In the genomic region with DNA sequence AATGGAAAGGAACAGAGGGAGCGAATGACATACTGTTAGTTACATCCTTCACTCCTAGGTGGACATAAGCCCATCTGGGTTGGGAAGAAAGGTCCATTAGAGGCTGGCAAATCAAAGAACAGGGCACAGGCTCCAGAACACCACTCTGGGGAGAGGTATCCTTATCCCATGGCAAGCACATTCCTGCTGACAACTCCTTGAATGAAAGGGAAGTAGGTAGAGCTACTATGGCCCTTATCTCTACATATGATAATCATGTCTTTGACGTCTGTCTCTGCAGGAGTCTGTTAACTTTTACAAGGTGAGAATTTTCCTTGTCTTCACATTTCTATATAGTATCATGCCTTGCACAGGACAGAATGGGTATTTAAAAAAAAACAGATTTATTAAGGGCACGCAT, we compare ENCODE assay signal across 21 cellular contexts. TPM values are rescaled to one million over a fixed set of nuclear protein-coding genes. Genes with fewer than 3 reads are reported as not detected.
DNase-seq lines count a peak whose midpoint lies in the region; ATAC-seq, FAIRE-seq and TF ChIP-seq lines count a peak whose summit lies in the region.
"Had no signal": no experiment of that assay in that cellular context is flagged by ENCODE, and none has a peak within 500 bp of the region (broad histone marks: within the 10 kb centered on the region; RNA-seq: fewer than 3 reads in every experiment).

No MANE protein-coding gene starts in this region.

- TF ChIP-seq CTCF in GM23338 (conservative IDR thresholded peaks at IDR 0.05; ENCODE audit: low read depth in 2 of 2) (no peak), H1 (IDR thresholded peaks at IDR 0.05; ENCODE audit: control extremely low read depth in 1 of 3, insufficient read depth in 1 of 3, low read depth in 1 of 3, low read length in 3 of 3) (no peak)
- no peak for TF ChIP-seq CTCF in activated CD8-positive, alpha-beta T cell treated with anti-CD3 and anti-CD28 coated beads for 36 hours (IDR thresholded peaks at IDR 0.05)

- no peaks in the 10 kb centered on the region for H3K23me2 ChIP-seq in H1 (ENCODE audit: low read depth, low read length)

- WGBS in H1 (ENCODE audit: extremely low coverage in 1 of 2, insufficient coverage in 1 of 2, insufficient read length in 1 of 2, insufficient replicate concordance in 2 of 2, low coverage in 1 of 2, low lambda C conversion rate in 2 of 2, missing lambda C conversion rate in 1 of 2), 2 experiments = 70% methylated on average over 3 of the region's 3 CpGs; no CpG with 5 or more reads in 1 of the 2 experiments

- peaks cover 48% of the 10 kb centered on the region for H3K4me1 Mint-ChIP-seq in GM23338
- peaks cover 25% of the 10 kb centered on the region for H3K4me1 Mint-ChIP-seq in activated CD8-positive, alpha-beta T cell treated with anti-CD3 and anti-CD28 coated beads for 36 hours (ENCODE audit: low read depth)

- no peak overlapping the region for H2BK12ac ChIP-seq in H1 (ENCODE audit: low read depth, low read length)

- H3K9ac ChIP-seq in H1 (replicated peaks in 1 of 4; ENCODE audit: extremely low read depth in 1 of 4, low read depth in 3 of 4, low read length in 3 of 4) = no peak overlapping the region
- H3K9ac ChIP-seq: BLaER1 had no signal

- no peak for DNase-seq in GM23338 (ENCODE audit: low spot score)
- no peak for DNase-seq in H1 (ENCODE audit: low read depth in 1 of 2, low spot score in 2 of 2)
- DNase-seq in activated CD8-positive, alpha-beta T cell treated with anti-CD3 and anti-CD28 coated beads for 36 hours = no peak
- DNase-seq in sciatic nerve (ENCODE audit: low spot score) = no peak
- DNase-seq: 8988T; ACHN; BE2C; C1 segment of cervical spinal cord; CD4-positive, alpha-beta memory T cell; CD4-positive, CD25-positive, alpha-beta regulatory T cell; CD8-positive, alpha-beta memory T cell; COR-L47; DMS79 treated with DMSO at 0.1 percent for 48 hours; GF-D8 had no signal

- no peaks in the 10 kb centered on the region for H3K9me2 ChIP-seq in GM23338 (ENCODE audit: insufficient read depth)

- H3K27me3 ChIP-seq in GM23338 (ENCODE audit: insufficient read depth) (no peaks in the 10 kb centered on the region), H1 (replicated peaks in 1 of 4; ENCODE audit: control insufficient read depth in 3 of 4, extremely low read depth in 1 of 4, insufficient read depth in 3 of 4, low read length in 3 of 4) (no peaks in the 10 kb centered on the region)
- H3K27me3 ChIP-seq: BE2C, BLaER1 had no signal

- no peak overlapping the region for H3K27ac ChIP-seq in GM23338 (ENCODE audit: low read depth)
- H3K27ac ChIP-seq in H1 (ENCODE audit: low read depth, low read length) = no peak overlapping the region
- H3K27ac ChIP-seq: BLaER1 had no signal

- no peak overlapping the region for H2AFZ ChIP-seq in GM23338
- H2AFZ ChIP-seq in H1 (ENCODE audit: low read length) = no peak overlapping the region

- no peak overlapping the region for H3K4me3 Mint-ChIP-seq in GM23338
- H3K4me3 Mint-ChIP-seq in activated CD8-positive, alpha-beta T cell treated with anti-CD3 and anti-CD28 coated beads for 36 hours = no peak overlapping the region
- H3K4me3 Mint-ChIP-seq: CD14-positive monocyte; CD4-positive, alpha-beta memory T cell; CD4-positive, CD25-positive, alpha-beta regulatory T cell; CD8-positive, alpha-beta memory T cell had no signal

- H3K23ac ChIP-seq in H1 (ENCODE audit: insufficient read length) = no peak overlapping the region

- no peak overlapping the region for H3K18ac ChIP-seq in H1 (ENCODE audit: extremely low read depth, low read length)

- no peak overlapping the region for H2BK20ac ChIP-seq in H1 (ENCODE audit: low read length)

- H3K4me2 ChIP-seq in GM23338 (0 out of 2 replicates have a peak overlapping the region, but pooled peaks have one; percentile 11), H1 (ENCODE audit: insufficient read depth in 1 of 2, low read depth in 2 of 2, low read length in 2 of 2) (0 out of 4 replicates have a peak overlapping the region, but pooled peaks of 1 of the 2 experiments have one; percentile 26)
- H3K4me2 ChIP-seq: BLaER1 had no signal

- no peak overlapping the region for H3K4me3 ChIP-seq in GM23338
- H3K4me3 ChIP-seq in H1 (ENCODE audit: extremely low read depth in 1 of 4, insufficient read depth in 2 of 4, low read depth in 3 of 4, low read length in 4 of 4) = no peak overlapping the region
- H3K4me3 ChIP-seq: BLaER1 had no signal

- H4K91ac ChIP-seq in H1 (replicated peaks; ENCODE audit: insufficient read length, low read length) = no peak overlapping the region

- H3K9me3 ChIP-seq in H1 (ENCODE audit: insufficient read depth in 2 of 2, low read depth in 1 of 2, low read length in 1 of 2) = no peaks in the 10 kb centered on the region
- H3K9me3 ChIP-seq: BE2C, BLaER1 had no signal

- CTCF ChIA-PET in H1 (lab: Charles Lee; ENCODE audit: partially characterized antibody) = interaction anchor here (0.5 to 8.5 kb wide), 2 partner anchors 16 to 952 kb away, joined by 3 to 62 read pairs; no protein-coding TSS in a partner anchor
- CTCF ChIA-PET in activated CD8-positive, alpha-beta T cell treated with anti-CD3 and anti-CD28 coated beads for 36 hours (lab: Charles Lee) = interaction anchor here (1.3 kb wide), 1 partner anchor 18 kb away, joined by 3 read pairs; no protein-coding TSS in a partner anchor

- no peak overlapping the region for H4K8ac ChIP-seq in H1 (ENCODE audit: extremely low read depth, insufficient read depth, low read length)

- no peak for TF ChIP-seq EP300 in H1 (IDR thresholded peaks at IDR 0.05; ENCODE audit: borderline replicate concordance in 1 of 2, low read depth in 2 of 2, low read length in 2 of 2)

- H3K14ac ChIP-seq in H1 (ENCODE audit: insufficient read length) = no peak overlapping the region

- no peaks in the 10 kb centered on the region for H3K27me3 Mint-ChIP-seq in GM23338 (ENCODE audit: insufficient read depth, low read depth, poor library complexity)
- H3K27me3 Mint-ChIP-seq in activated CD8-positive, alpha-beta T cell treated with anti-CD3 and anti-CD28 coated beads for 36 hours = no peaks in the 10 kb centered on the region
- H3K27me3 Mint-ChIP-seq: CD4-positive, alpha-beta memory T cell; CD4-positive, CD25-positive, alpha-beta regulatory T cell; CD8-positive, alpha-beta memory T cell had no signal

- no peaks in the 10 kb centered on the region for H3F3A ChIP-seq in GM23338 (replicated peaks; ENCODE audit: low read depth)

- H3K4ac ChIP-seq in H1 (replicated peaks; ENCODE audit: insufficient read length, low read depth, low read length) = no peak overlapping the region

- no peak overlapping the region for H2BK15ac ChIP-seq in H1 (ENCODE audit: low read length)

- TF ChIP-seq POLR2A in H1 (IDR thresholded peaks at IDR 0.05; ENCODE audit: control extremely low read depth in 1 of 2, low read depth in 2 of 2, low read length in 2 of 2) = no peak

- H2AK5ac ChIP-seq in H1 (ENCODE audit: low read depth, low read length) = 0 out of 2 replicates have a peak overlapping the region, but pooled peaks have one; percentile 7

- ATAC-seq in GM23338 = peak; percentile 47; the same call in 1 of the 3 replicates
- ATAC-seq in activated CD8-positive, alpha-beta T cell treated with anti-CD3 and anti-CD28 coated beads for 36 hours = no peak
- no peak for ATAC-seq in sciatic nerve
- ATAC-seq in HG02840 (IDR thresholded peaks at IDR 0.05; ENCODE audit: low FRiP score, unreplicated experiment) = no peak

- no peak overlapping the region for H3K27ac Mint-ChIP-seq in GM23338
- H3K27ac Mint-ChIP-seq in activated CD8-positive, alpha-beta T cell treated with anti-CD3 and anti-CD28 coated beads for 36 hours = no peak overlapping the region
- H3K27ac Mint-ChIP-seq: CD14-positive monocyte; CD4-positive, alpha-beta memory T cell; CD4-positive, CD25-positive, alpha-beta regulatory T cell; CD8-positive, alpha-beta memory T cell had no signal

- peaks cover 31% of the 10 kb centered on the region for H3K4me1 ChIP-seq in GM23338 (ENCODE audit: insufficient read depth)
- peaks cover 0 to 12% (median 4%) of the 10 kb centered on the region in 4 experiments; a peak in 4 of 7 replicates for H3K4me1 ChIP-seq in H1 (replicated peaks in 1 of 4; ENCODE audit: control insufficient read depth in 3 of 4, insufficient read depth in 4 of 4, low read length in 3 of 4)
- H3K4me1 ChIP-seq: BE2C had no signal

- FAIRE-seq in H1 (lab: Jason Lieb, UNC) = no peak
- FAIRE-seq: A204.1, G401.6, GM19239 had no signal

- H3K56ac ChIP-seq in H1 (replicated peaks; ENCODE audit: insufficient read length, low read depth, low read length) = no peak overlapping the region

- H3K9me3 Mint-ChIP-seq in GM23338 = no peaks in the 10 kb centered on the region
- no peaks in the 10 kb centered on the region for H3K9me3 Mint-ChIP-seq in activated CD8-positive, alpha-beta T cell treated with anti-CD3 and anti-CD28 coated beads for 36 hours
- H3K9me3 Mint-ChIP-seq: CD14-positive monocyte; CD4-positive, alpha-beta memory T cell; CD8-positive, alpha-beta memory T cell had no signal

- no peak overlapping the region for H4K5ac ChIP-seq in H1 (ENCODE audit: insufficient read length, low read depth, low read length)

- intact Hi-C loops in activated CD8-positive, alpha-beta T cell treated with anti-CD3 and anti-CD28 coated beads for 36 hours (cut with micrococcal nuclease) = no loop called here
- intact Hi-C loops in sciatic nerve (cut with DNase I) = no loop called here

- no peaks in the 10 kb centered on the region; the same call in 2 of the 3 replicates for H3K36me3 Mint-ChIP-seq in GM23338 (ENCODE audit: low read depth)
- no peaks in the 10 kb centered on the region for H3K36me3 Mint-ChIP-seq in activated CD8-positive, alpha-beta T cell treated with anti-CD3 and anti-CD28 coated beads for 36 hours (ENCODE audit: low read depth)

- no peaks in the 10 kb centered on the region; the same call in 1 of the 2 replicates for H3K79me1 ChIP-seq in H1 (ENCODE audit: low read depth, low read length)

- H3K79me2 ChIP-seq in GM23338 (replicated peaks; ENCODE audit: insufficient read depth) (peaks cover 73% of the 10 kb centered on the region), H1 (ENCODE audit: control insufficient read depth in 1 of 2, insufficient read depth in 2 of 2, low read length in 2 of 2) (peaks cover 0 to 55% of the 10 kb centered on the region in 2 experiments; a peak in 2 of 4 replicates)

- no peak overlapping the region for H2BK5ac ChIP-seq in H1 (ENCODE audit: low read depth, low read length)

- H4K20me1 ChIP-seq in GM23338 (replicated peaks; ENCODE audit: insufficient read depth) (peaks cover 12% of the 10 kb centered on the region; the same call in 1 of the 2 replicates), H1 (replicated peaks in 1 of 2; ENCODE audit: control insufficient read depth in 1 of 2, insufficient read depth in 2 of 2, low read length in 2 of 2) (peaks cover 0 to 8% of the 10 kb centered on the region in 2 experiments)

- TF ChIP-seq RAD21 in H1 (IDR thresholded peaks at IDR 0.05 in 1 of 2, conservative IDR thresholded peaks at IDR 0.05 in 1 of 2; ENCODE audit: low read depth in 2 of 2, low read length in 2 of 2) = no peak

- H3K36me3 ChIP-seq in GM23338 (ENCODE audit: insufficient read depth) (no peaks in the 10 kb centered on the region), H1 (ENCODE audit: control insufficient read depth in 2 of 4, insufficient read depth in 4 of 4, low read length in 3 of 4) (no peaks in the 10 kb centered on the region; a peak in 1 of 8 replicates)
- H3K36me3 ChIP-seq: BE2C had no signal

- POLR2A ChIA-PET in H1 (lab: Charles Lee; ENCODE audit: partially characterized antibody) = no interaction called here
- POLR2A ChIA-PET in activated CD8-positive, alpha-beta T cell treated with anti-CD3 and anti-CD28 coated beads for 36 hours (lab: Charles Lee) = interaction anchor here (0.7 kb wide), 1 partner anchor 24 kb away, joined by 3 read pairs; no protein-coding TSS in a partner anchor

- no peak overlapping the region for H2BK120ac ChIP-seq in H1 (replicated peaks; ENCODE audit: low read depth, low read length)

RNA-seq across cellular contexts. Expression of gene DENND11, which starts 10.4 kb away (rescaled TPM):
- 23.9 and 29.5 TPM in 2 replicates for total RNA-seq in GM23338 (2014; rRNA removed; shearing (Covaris generic))
- polyA plus RNA-seq in GM23338 (2016; fragmentation: Nextera tagmentation; extraction: Ambion mirVana) (4.9 and 5.1 TPM in 2 replicates), H1 (2011; rRNA removed) (8.0 and 9.3 TPM in 2 replicates)
- total RNA-seq in H1 (2021; fragmentation: NEBNext Ultra II Directional; extraction: Animal tissue kit (Norgen Biotek cat#: 25700)) = 26.8 and 27.1 TPM in 2 replicates
- 10.4 TPM for polyA plus RNA-seq in H1 (2011; cell fraction: cytosol; rRNA removed)
- polyA plus RNA-seq in H1 (2011; cell fraction: nucleus; rRNA removed) = 18.7 TPM
- polyA plus RNA-seq in H1 (2012, experiment 1 of 2) = 10.8 to 17.5 TPM (median 15.2 TPM) in 4 replicates
- polyA plus RNA-seq in H1 (2012, experiment 2 of 2) = 1.5 TPM
- polyA plus RNA-seq in H1 (2013, experiment 1 of 2) = 10.6 TPM
- polyA plus RNA-seq in H1 (2013, experiment 2 of 2) = 10.2 TPM
- 29.4 and 39.9 TPM in 2 replicates for polyA minus RNA-seq in H1 (2011; rRNA and poly(A)+ RNA removed)
- polyA minus RNA-seq in H1 (2011; cell fraction: cytosol; rRNA and poly(A)+ RNA removed) = 13.5 TPM
- 17.7 TPM for polyA minus RNA-seq in H1 (2011; cell fraction: nucleus; rRNA and poly(A)+ RNA removed)
- total RNA-seq in activated CD8-positive, alpha-beta T cell treated with anti-CD3 and anti-CD28 coated beads for 36 hours = 10 to 100 TPM; 28.6 to 32.2 TPM
- total RNA-seq in sciatic nerve = 26.6 TPM

RNA-seq across cellular contexts. Expression of gene WEE2, which starts 16.6 kb away (rescaled TPM):
- total RNA-seq in GM23338 (2014; rRNA removed; shearing (Covaris generic)) = 0.16 TPM in 1 of 2 replicates, not detected in the other
- polyA plus RNA-seq in GM23338 (2016; fragmentation: Nextera tagmentation; extraction: Ambion mirVana) (not detected in 2 replicates), H1 (2011; rRNA removed) (0.02 TPM in 1 of 2 replicates, not detected in the other)
- not detected in 2 replicates for total RNA-seq in H1 (2021; fragmentation: NEBNext Ultra II Directional; extraction: Animal tissue kit (Norgen Biotek cat#: 25700))
- not detected for polyA plus RNA-seq in H1 (2011; cell fraction: cytosol; rRNA removed)
- polyA plus RNA-seq in H1 (2011; cell fraction: nucleus; rRNA removed) = not detected
- polyA plus RNA-seq in H1 (2012, experiment 1 of 2) = not detected in 4 replicates
- polyA plus RNA-seq in H1 (2012, experiment 2 of 2) = not detected
- polyA plus RNA-seq in H1 (2013, experiment 1 of 2) = 0.02 TPM
- 0.06 TPM for polyA plus RNA-seq in H1 (2013, experiment 2 of 2)
- 0.07 TPM in 1 of 2 replicates, not detected in the other for polyA minus RNA-seq in H1 (2011; rRNA and poly(A)+ RNA removed)
- not detected for polyA minus RNA-seq in H1 (2011; cell fraction: cytosol; rRNA and poly(A)+ RNA removed)
- polyA minus RNA-seq in H1 (2011; cell fraction: nucleus; rRNA and poly(A)+ RNA removed) = not detected
- total RNA-seq in activated CD8-positive, alpha-beta T cell treated with anti-CD3 and anti-CD28 coated beads for 36 hours = not detected
- total RNA-seq in sciatic nerve = not detected
- total RNA-seq: CD4-positive, alpha-beta memory T cell; CD4-positive, CD25-positive, alpha-beta regulatory T cell; CD8-positive, alpha-beta memory T cell had no signal
- polyA plus RNA-seq: AG04450; CD14-positive monocyte; CD4-positive, alpha-beta memory T cell; CD4-positive, CD25-positive, alpha-beta regulatory T cell; CD8-positive, alpha-beta memory T cell had no signal

RNA-seq across cellular contexts. Expression of gene SSBP1, which starts 46.6 kb away (rescaled TPM):
- total RNA-seq in GM23338 (2014; rRNA removed; shearing (Covaris generic)) = 283 and 350 TPM in 2 replicates
- polyA plus RNA-seq in GM23338 (2016; fragmentation: Nextera tagmentation; extraction: Ambion mirVana) (972 and 1,006 TPM in 2 replicates), H1 (2011; rRNA removed) (65.7 and 136 TPM in 2 replicates)
- total RNA-seq in H1 (2021; fragmentation: NEBNext Ultra II Directional; extraction: Animal tissue kit (Norgen Biotek cat#: 25700)) = 254 and 259 TPM in 2 replicates
- polyA plus RNA-seq in H1 (2011; cell fraction: cytosol; rRNA removed) = 195 TPM
- polyA plus RNA-seq in H1 (2011; cell fraction: nucleus; rRNA removed) = 52.5 TPM
- 284 to 514 TPM (median 335 TPM) in 4 replicates for polyA plus RNA-seq in H1 (2012, experiment 1 of 2)
- polyA plus RNA-seq in H1 (2012, experiment 2 of 2) = 197 TPM
- 451 TPM for polyA plus RNA-seq in H1 (2013, experiment 1 of 2)
- polyA plus RNA-seq in H1 (2013, experiment 2 of 2) = 487 TPM
- 53.0 and 60.3 TPM in 2 replicates for polyA minus RNA-seq in H1 (2011; rRNA and poly(A)+ RNA removed)
- 61.2 TPM for polyA minus RNA-seq in H1 (2011; cell fraction: cytosol; rRNA and poly(A)+ RNA removed)
- 115 TPM for polyA minus RNA-seq in H1 (2011; cell fraction: nucleus; rRNA and poly(A)+ RNA removed)
- 100 to 1,000 TPM; 247 to 249 TPM for total RNA-seq in activated CD8-positive, alpha-beta T cell treated with anti-CD3 and anti-CD28 coated beads for 36 hours
- total RNA-seq in sciatic nerve = 71.8 TPM
